ENCODE assay signal across 10 cellular contexts in the genomic region with DNA sequence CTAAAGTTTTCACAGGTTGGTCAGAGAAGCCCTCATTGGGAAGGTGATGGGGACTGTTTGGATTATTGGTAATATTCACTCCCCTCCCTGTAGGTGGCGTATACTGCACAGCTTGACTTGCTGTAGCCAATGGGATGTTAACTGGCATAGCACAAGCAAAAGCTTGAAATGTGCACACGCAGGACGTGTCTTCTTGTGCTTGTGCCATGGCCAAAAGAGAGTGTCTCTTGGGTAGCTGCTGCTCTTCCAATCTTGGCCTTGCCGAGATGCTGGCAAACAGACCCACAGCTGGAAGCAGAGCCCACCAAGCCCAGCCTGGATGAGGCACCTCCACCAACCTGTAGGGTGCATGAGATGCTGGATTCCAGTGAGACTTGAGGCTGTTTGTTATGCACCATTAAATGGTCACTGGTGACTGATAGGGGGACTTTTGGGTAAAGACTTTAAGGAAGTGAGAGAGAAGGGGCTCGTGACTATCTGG.
DNase-seq lines count a peak whose midpoint lies in the region; ATAC-seq and TF ChIP-seq lines count a peak whose summit lies in the region.
"Had no signal": no experiment of that assay in that cellular context is flagged by ENCODE, and none has a peak within 500 bp of the region (broad histone marks: within the 10 kb centered on the region; RNA-seq: fewer than 3 reads in every experiment).

No MANE protein-coding gene starts in this region.

- H3K36me3 Mint-ChIP-seq in stimulated activated naive B cell treated with anti-CD40 and anti-IgM and Interleukin-4, amounts not matched to agents 10 μg/mL and 1 μg/mL and 100 μg/mL, for 72 hours = no peaks in the 10 kb centered on the region
- H3K36me3 Mint-ChIP-seq in activated CD4-positive, alpha-beta memory T cell treated with anti-CD3 and anti-CD28 coated beads for 36 hours = no peaks in the 10 kb centered on the region
- H3K36me3 Mint-ChIP-seq: IgD-negative memory B cell had no signal

- POLR2A ChIA-PET in activated CD4-positive, alpha-beta memory T cell treated with anti-CD3 and anti-CD28 coated beads for 36 hours (lab: Charles Lee) = no interaction called here

- no peaks in the 10 kb centered on the region for H3K9me3 ChIP-seq in effector memory CD4-positive, alpha-beta T cell (ENCODE audit: control insufficient read depth, low read length)

- no peaks in the 10 kb centered on the region for H3K27me3 ChIP-seq in effector memory CD4-positive, alpha-beta T cell (replicated peaks; ENCODE audit: control insufficient read depth, insufficient read depth, low read length, poor library complexity, severe bottlenecking)

- peak; percentile 66 for ATAC-seq in HG02938 (IDR thresholded peaks at IDR 0.05; ENCODE audit: unreplicated experiment)
- peak; percentile 64 to 69 for ATAC-seq in stimulated activated naive B cell treated with anti-CD40 and anti-IgM and Interleukin-4, amounts not matched to agents 10 μg/mL and 1 μg/mL and 100 μg/mL, for 72 hours (replicated peaks)

- H3K4me1 Mint-ChIP-seq in stimulated activated naive B cell treated with anti-CD40 and anti-IgM and Interleukin-4, amounts not matched to agents 10 μg/mL and 1 μg/mL and 100 μg/mL, for 72 hours = no peaks in the 10 kb centered on the region
- no peaks in the 10 kb centered on the region for H3K4me1 Mint-ChIP-seq in activated CD4-positive, alpha-beta memory T cell treated with anti-CD3 and anti-CD28 coated beads for 36 hours (ENCODE audit: low read depth)
- H3K4me1 Mint-ChIP-seq: IgD-negative memory B cell had no signal

- DNase-seq in Ammon's horn (ENCODE audit: low spot score) (peak; percentile 51), GM13976 (ENCODE audit: low spot score) (peak; percentile 57), NCI-H460 (ENCODE audit: extremely low read depth, low read depth) (peak; percentile 23), fibroblast of mammary gland (ENCODE audit: low read depth) (peak; percentile 22)
- DNase-seq in stimulated activated naive B cell treated with anti-CD40 and anti-IgM and Interleukin-4, amounts not matched to agents 10 μg/mL and 1 μg/mL and 100 μg/mL, for 72 hours = no peak
- DNase-seq in effector memory CD4-positive, alpha-beta T cell = no peak
- no peak for DNase-seq in activated CD4-positive, alpha-beta memory T cell treated with anti-CD3 and anti-CD28 coated beads for 36 hours

- no peak overlapping the region for H3K4me3 ChIP-seq in fibroblast of mammary gland (ENCODE audit: control insufficient read depth, low read depth, low read length)
- no peak overlapping the region for H3K4me3 ChIP-seq in effector memory CD4-positive, alpha-beta T cell (ENCODE audit: insufficient read depth, low read depth, low read length, poor library complexity, severe bottlenecking)

- TF ChIP-seq CTCF in GM13976 (IDR thresholded peaks at IDR 0.05; ENCODE audit: borderline replicate concordance, control extremely low read depth, extremely low read depth, insufficient read depth, missing control alignments) (peak; percentile 45), fibroblast of mammary gland (conservative IDR thresholded peaks at IDR 0.05; ENCODE audit: control insufficient read depth, insufficient read depth, low read depth, low read length) (peak; percentile 52)

- H3K4me1 ChIP-seq in effector memory CD4-positive, alpha-beta T cell (ENCODE audit: control insufficient read depth, insufficient read depth, low read length, poor library complexity, severe bottlenecking) = no peaks in the 10 kb centered on the region

- no peak overlapping the region for H3K27ac Mint-ChIP-seq in stimulated activated naive B cell treated with anti-CD40 and anti-IgM and Interleukin-4, amounts not matched to agents 10 μg/mL and 1 μg/mL and 100 μg/mL, for 72 hours
- H3K27ac Mint-ChIP-seq in activated CD4-positive, alpha-beta memory T cell treated with anti-CD3 and anti-CD28 coated beads for 36 hours = no peak overlapping the region
- H3K27ac Mint-ChIP-seq: IgD-negative memory B cell had no signal

- CTCF ChIA-PET in activated CD4-positive, alpha-beta memory T cell treated with anti-CD3 and anti-CD28 coated beads for 36 hours (lab: Charles Lee) = interaction anchor here (0.6 to 1.2 kb wide), 3 partner anchors 38 to 632 kb away, joined by 3 to 4 read pairs (median 3); no protein-coding TSS in a partner anchor

- H3K4me3 Mint-ChIP-seq in stimulated activated naive B cell treated with anti-CD40 and anti-IgM and Interleukin-4, amounts not matched to agents 10 μg/mL and 1 μg/mL and 100 μg/mL, for 72 hours = no peak overlapping the region
- H3K4me3 Mint-ChIP-seq in activated CD4-positive, alpha-beta memory T cell treated with anti-CD3 and anti-CD28 coated beads for 36 hours = no peak overlapping the region

- peaks cover 5 to 6% of the 10 kb centered on the region in 2 donors for H3K27me3 Mint-ChIP-seq in stimulated activated naive B cell treated with anti-CD40 and anti-IgM and Interleukin-4, amounts not matched to agents 10 μg/mL and 1 μg/mL and 100 μg/mL, for 72 hours
- no peaks in the 10 kb centered on the region for H3K27me3 Mint-ChIP-seq in activated CD4-positive, alpha-beta memory T cell treated with anti-CD3 and anti-CD28 coated beads for 36 hours

- H3K36me3 ChIP-seq in effector memory CD4-positive, alpha-beta T cell (ENCODE audit: control insufficient read depth, insufficient read depth, low read length) = no peaks in the 10 kb centered on the region

- H3K9me3 Mint-ChIP-seq in stimulated activated naive B cell treated with anti-CD40 and anti-IgM and Interleukin-4, amounts not matched to agents 10 μg/mL and 1 μg/mL and 100 μg/mL, for 72 hours = no peaks in the 10 kb centered on the region
- no peaks in the 10 kb centered on the region for H3K9me3 Mint-ChIP-seq in activated CD4-positive, alpha-beta memory T cell treated with anti-CD3 and anti-CD28 coated beads for 36 hours
- H3K9me3 Mint-ChIP-seq: IgD-negative memory B cell had no signal

- in situ Hi-C loops in GM13976 (cut with MboI; ENCODE audit: low sequenced_read_pairs, unreplicated experiment) = no loop called here

- intact Hi-C loops in activated CD4-positive, alpha-beta memory T cell treated with anti-CD3 and anti-CD28 coated beads for 36 hours (cut with micrococcal nuclease) = loop anchor here (5.0 kb wide), 1 partner anchor 277 kb away; no protein-coding TSS in a partner anchor

- no peak overlapping the region for H3K27ac ChIP-seq in effector memory CD4-positive, alpha-beta T cell (ENCODE audit: insufficient read depth, low read length, poor library complexity, severe bottlenecking)
- H3K27ac ChIP-seq: epithelial cell of prostate had no signal

Comparison
In these comparisons a context has a peak if more than half of its experiments do, and no peak if none do; other contexts are left out.
1. DNase-seq: peak in Ammon's horn (single experiment), GM13976 (single experiment), NCI-H460 (single experiment) and fibroblast of mammary gland (single experiment); none in stimulated activated naive B cell treated with anti-CD40 and anti-IgM and Interleukin-4, amounts not matched to agents 10 μg/mL and 1 μg/mL and 100 μg/mL, for 72 hours (single experiment), effector memory CD4-positive, alpha-beta T cell (0 of 3) and activated CD4-positive, alpha-beta memory T cell treated with anti-CD3 and anti-CD28 coated beads for 36 hours (single experiment).